33 cellular contexts compared by ENCODE assay signal in the genomic region with DNA sequence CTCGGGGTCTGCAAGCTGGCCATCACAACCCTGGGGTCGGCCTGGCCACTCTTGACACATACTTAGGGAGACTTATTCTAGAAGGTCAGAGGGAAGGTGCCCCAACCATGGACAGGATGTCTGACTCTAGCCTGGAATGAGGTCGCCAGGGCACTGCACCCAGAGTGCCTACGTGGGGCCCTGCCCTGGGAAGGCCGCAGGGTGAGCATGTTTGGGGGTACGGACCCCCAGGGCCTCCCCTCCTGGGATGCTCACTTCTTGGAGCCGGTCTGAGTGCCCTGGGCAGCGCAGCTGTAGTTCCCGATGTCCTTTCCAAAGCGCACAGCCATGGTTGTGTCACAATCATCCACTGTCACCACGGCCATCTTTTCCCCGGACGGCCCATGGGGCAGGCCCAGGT.
"Had no signal": no experiment of that assay in that cellular context is flagged by ENCODE, and none has a peak within 500 bp of the region (broad histone marks: within the 10 kb centered on the region; RNA-seq: fewer than 3 reads in every experiment).

No MANE protein-coding gene starts in this region.

- H3K9me3 ChIP-seq: MG63 had no signal

- H3K4me3 ChIP-seq: MG63 had no signal

- DNase-seq: Karpas-422, Kasumi-1, KG1, MG63, MM.1S, MV-4-11, NCI-H1048, NCI-H1092, NCI-H1092 treated with DMSO at 0.1 percent for 48 hours, NCI-H1105, NCI-H1105 treated with DMSO at 0.1 percent for 48 hours, NCI-H1417, NCI-H1417 treated with DMSO at 0.1 percent for 48 hours, NCI-H1436, NCI-H1436 treated with DMSO at 0.1 percent for 48 hours, NCI-H146, NCI-H1694, NCI-H1694 treated with DMSO at 0.1 percent for 48 hours, NCI-H187, NCI-H187 treated with DMSO at 0.1 percent for 48 hours, NCI-H1930, NCI-H2029, NCI-H2029 treated with DMSO at 0.1 percent for 48 hours, NCI-H2081, NCI-H2081 treated with DMSO at 0.1 percent for 48 hours, NCI-H2107, NCI-H2171, NCI-H2227 treated with DMSO at 0.1 percent for 48 hours, NCI-H226, NCI-H345, NCI-H446, NCI-H446 treated with DMSO at 0.1 percent for 48 hours had no signal

- H3K27ac ChIP-seq: KMS-11 had no signal

- H3K36me3 ChIP-seq: MG63 had no signal

- H3K4me2 ChIP-seq: KMS-11 had no signal

- H3K9ac ChIP-seq: KMS-11 had no signal

- H3K27me3 ChIP-seq: MG63 had no signal
